ENCODE assay signal across 17 cellular contexts in the genomic region with DNA sequence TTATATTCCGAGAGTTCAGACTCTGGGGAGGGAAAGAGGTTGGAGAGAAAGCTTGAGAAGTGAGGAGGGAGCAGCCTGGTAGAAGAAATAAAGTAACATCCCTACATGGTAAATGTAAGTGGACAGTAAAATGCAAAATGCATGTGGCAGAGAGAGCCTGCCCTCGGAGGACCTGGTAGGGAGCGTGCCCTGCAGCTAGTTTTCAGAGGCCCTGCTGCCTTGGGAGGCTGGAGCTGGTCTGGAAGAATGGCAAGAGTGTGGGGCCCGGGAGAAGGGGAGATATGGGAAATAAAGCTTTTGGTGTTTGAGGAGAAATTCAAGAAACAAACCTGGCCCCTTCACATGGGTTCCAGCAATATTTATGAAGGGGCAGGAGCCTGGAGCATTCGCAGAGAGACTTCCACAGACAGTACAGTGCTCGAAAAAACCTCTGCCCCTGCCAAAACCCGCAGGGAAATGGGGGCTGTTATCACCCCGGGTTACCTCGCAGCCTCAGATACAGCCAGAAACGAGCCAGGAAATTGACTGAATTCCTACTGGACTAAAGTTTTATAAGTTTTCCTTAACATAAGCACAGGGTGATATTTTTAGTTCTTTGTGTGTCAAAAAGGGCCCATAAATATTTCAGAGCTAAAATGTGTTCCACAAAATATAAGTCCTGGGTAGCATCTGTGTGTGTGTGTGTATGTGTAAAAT.
"Had no signal": no experiment of that assay in that cellular context is flagged by ENCODE, and none has a peak within 500 bp of the region (broad histone marks: within the 10 kb centered on the region; RNA-seq: fewer than 3 reads in every experiment).

No MANE protein-coding gene starts in this region.

- H3K4me3 ChIP-seq: gastrocnemius medialis, heart right ventricle, pancreas had no signal

- H3K9me3 Mint-ChIP-seq: activated B cell treated with CpG ODN at 0.5 μM for 24 hours; activated CD8-positive, alpha-beta T cell treated with anti-CD3 and anti-CD28 coated beads for 36 hours; activated naive CD4-positive, alpha-beta T cell treated with anti-CD3 and anti-CD28 coated beads, Interleukin-2, amount 50 U/mL, for 24 hours; dendritic cell treated with granulocyte-macrophage colony-stimulating factor and Interleukin-4, amounts not matched to agents 40 ng/mL and 50 ng/mL, for 4 days; effector memory CD8-positive, alpha-beta T cell had no signal

- H3K36me3 Mint-ChIP-seq: activated naive CD4-positive, alpha-beta T cell treated with anti-CD3 and anti-CD28 coated beads, Interleukin-2, amount 50 U/mL, for 24 hours; stimulated activated memory B cell treated with anti-CD40 and anti-IgM and Interleukin-4, amounts not matched to agents 10 μg/mL and 1 μg/mL and 100 μg/mL, for 72 hours had no signal

- H3K27ac Mint-ChIP-seq: activated B cell treated with CpG ODN at 0.5 μM for 24 hours; activated CD8-positive, alpha-beta T cell treated with anti-CD3 and anti-CD28 coated beads for 36 hours; activated naive CD4-positive, alpha-beta T cell treated with anti-CD3 and anti-CD28 coated beads, Interleukin-2, amount 50 U/mL, for 24 hours; dendritic cell treated with granulocyte-macrophage colony-stimulating factor and Interleukin-4, amounts not matched to agents 40 ng/mL and 50 ng/mL, for 4 days; effector memory CD8-positive, alpha-beta T cell; stimulated activated memory B cell treated with anti-CD40 and anti-IgM and Interleukin-4, amounts not matched to agents 10 μg/mL and 1 μg/mL and 100 μg/mL, for 72 hours had no signal

- DNase-seq: activated B cell treated with CpG ODN at 0.5 μM for 24 hours; activated CD4-positive, alpha-beta T cell treated with anti-CD3 and anti-CD28 coated beads for 48 hours; activated CD8-positive, alpha-beta T cell treated with anti-CD3 and anti-CD28 coated beads for 36 hours; activated effector memory CD4-positive, alpha-beta T cell treated with anti-CD3 and anti-CD28 coated beads, Interleukin-2, amount 50 U/mL, for 16 hours; activated T-cell treated with anti-CD3 and anti-CD28 coated beads, Interleukin-2, amount 50 U/mL, for 48 hours; effector memory CD8-positive, alpha-beta T cell; erythroblast; gastrocnemius medialis; heart right ventricle; left ventricle myocardium superior; mesendoderm; pancreas; stimulated activated CD4-positive, alpha-beta T cell treated with anti-CD3 and anti-CD28 coated beads, Interleukin-2, amount 100 ng/mL, for 48 hours; SW 1271 had no signal

- H3K27me3 Mint-ChIP-seq: activated B cell treated with CpG ODN at 0.5 μM for 24 hours; activated naive CD4-positive, alpha-beta T cell treated with anti-CD3 and anti-CD28 coated beads, Interleukin-2, amount 50 U/mL, for 24 hours; effector memory CD8-positive, alpha-beta T cell; stimulated activated memory B cell treated with anti-CD40 and anti-IgM and Interleukin-4, amounts not matched to agents 10 μg/mL and 1 μg/mL and 100 μg/mL, for 72 hours had no signal

- H3K27me3 ChIP-seq: gastrocnemius medialis, heart right ventricle, pancreas had no signal

- H3K4me3 Mint-ChIP-seq: activated B cell treated with CpG ODN at 0.5 μM for 24 hours; activated CD8-positive, alpha-beta T cell treated with anti-CD3 and anti-CD28 coated beads for 36 hours; activated naive CD4-positive, alpha-beta T cell treated with anti-CD3 and anti-CD28 coated beads, Interleukin-2, amount 50 U/mL, for 24 hours; dendritic cell treated with granulocyte-macrophage colony-stimulating factor and Interleukin-4, amounts not matched to agents 40 ng/mL and 50 ng/mL, for 4 days; effector memory CD8-positive, alpha-beta T cell; stimulated activated memory B cell treated with anti-CD40 and anti-IgM and Interleukin-4, amounts not matched to agents 10 μg/mL and 1 μg/mL and 100 μg/mL, for 72 hours had no signal

- H3K9me3 ChIP-seq: gastrocnemius medialis, heart right ventricle, pancreas had no signal

- H3K4me1 ChIP-seq: heart right ventricle, pancreas had no signal

- H3K27ac ChIP-seq: gastrocnemius medialis, heart right ventricle had no signal

- H3K36me3 ChIP-seq: gastrocnemius medialis, heart right ventricle, pancreas had no signal

- H3K4me1 Mint-ChIP-seq: activated B cell treated with CpG ODN at 0.5 μM for 24 hours; activated naive CD4-positive, alpha-beta T cell treated with anti-CD3 and anti-CD28 coated beads, Interleukin-2, amount 50 U/mL, for 24 hours; stimulated activated memory B cell treated with anti-CD40 and anti-IgM and Interleukin-4, amounts not matched to agents 10 μg/mL and 1 μg/mL and 100 μg/mL, for 72 hours had no signal

- ATAC-seq: activated CD8-positive, alpha-beta T cell treated with anti-CD3 and anti-CD28 coated beads for 36 hours; effector memory CD8-positive, alpha-beta T cell; gastrocnemius medialis; heart right ventricle; left ventricle myocardium superior; stimulated activated memory B cell treated with anti-CD40 and anti-IgM and Interleukin-4, amounts not matched to agents 10 μg/mL and 1 μg/mL and 100 μg/mL, for 72 hours had no signal
